ENCODE assay signal across 16 cellular contexts in the genomic region with DNA sequence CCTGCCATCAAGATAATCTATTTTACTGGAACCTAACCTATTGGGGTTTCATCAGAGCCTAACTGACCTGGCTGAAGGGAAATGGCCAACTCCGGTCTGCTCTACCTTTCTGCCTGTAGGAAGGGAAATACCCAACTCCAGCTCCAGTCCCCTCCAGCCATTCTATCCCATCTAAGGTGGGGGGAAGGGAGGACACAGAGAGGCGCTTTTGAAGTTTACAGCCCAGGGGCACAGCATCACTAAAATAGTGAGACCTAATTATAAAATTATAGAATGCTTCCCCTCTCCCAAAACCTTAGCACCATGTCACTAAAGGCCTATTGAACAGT.
"Had no signal": no experiment of that assay in that cellular context is flagged by ENCODE, and none has a peak within 500 bp of the region (broad histone marks: within the 10 kb centered on the region; RNA-seq: fewer than 3 reads in every experiment).

No MANE protein-coding gene starts in this region.

- H3K79me2 ChIP-seq: hepatocyte had no signal

- H3K4me1 ChIP-seq: body of pancreas, right lobe of liver, stomach, upper lobe of left lung had no signal

- H3K36me3 ChIP-seq: right lobe of liver, stomach, upper lobe of left lung had no signal

- H3K4me3 ChIP-seq: body of pancreas, hepatocyte, right lobe of liver, stomach had no signal

- H3K4me2 ChIP-seq: hepatocyte had no signal

- H3K4me3 Mint-ChIP-seq: activated CD4-positive, alpha-beta memory T cell treated with anti-CD3 and anti-CD28 coated beads, Interleukin-2, amount 10 ng/mL, durations not matched to agents 7 days and 5 days; activated naive CD8-positive, alpha-beta T cell treated with anti-CD3 and anti-CD28 coated beads, Interleukin-2, amount 10 ng/mL, durations not matched to agents 7 days and 5 days; effector memory CD8-positive, alpha-beta T cell; T-cell had no signal

- H3K9me3 ChIP-seq: body of pancreas, upper lobe of left lung had no signal

- H3K36me3 Mint-ChIP-seq: activated naive CD8-positive, alpha-beta T cell treated with anti-CD3 and anti-CD28 coated beads, Interleukin-2, amount 10 ng/mL, durations not matched to agents 7 days and 5 days; T-cell had no signal

- H3K9me3 Mint-ChIP-seq: activated CD4-positive, alpha-beta memory T cell treated with anti-CD3 and anti-CD28 coated beads, Interleukin-2, amount 10 ng/mL, durations not matched to agents 7 days and 5 days; effector memory CD8-positive, alpha-beta T cell; T-cell had no signal

- H3K27ac ChIP-seq: body of pancreas, foreskin keratinocyte, right lobe of liver, stomach had no signal

- DNase-seq: activated CD4-positive, alpha-beta memory T cell treated with anti-CD3 and anti-CD28 coated beads, Interleukin-2, amount 10 ng/mL, durations not matched to agents 7 days and 5 days; activated CD4-positive, alpha-beta T cell treated with anti-CD3 and anti-CD28 coated beads for 48 hours; activated CD4-positive, CD25-positive, alpha-beta regulatory T cell; activated naive CD4-positive, alpha-beta T cell treated with Interleukin-2 at 50 U/mL for 16 hours; activated naive CD8-positive, alpha-beta T cell treated with anti-CD3 and anti-CD28 coated beads, Interleukin-2, amount 10 ng/mL, durations not matched to agents 7 days and 5 days; activated T-cell treated with anti-CD3 and anti-CD28 coated beads, Interleukin-2, amount 50 U/mL, for 1 hour; body of pancreas; effector memory CD8-positive, alpha-beta T cell; foreskin keratinocyte; right lobe of liver; small intestine; stimulated activated CD4-positive, alpha-beta T cell treated with anti-CD3 and anti-CD28 coated beads, Interleukin-4, amount 100 ng/mL, for 1 hour; stomach; T-cell; upper lobe of left lung had no signal

- H3K27me3 Mint-ChIP-seq: effector memory CD8-positive, alpha-beta T cell had no signal

- ATAC-seq: body of pancreas; effector memory CD8-positive, alpha-beta T cell; foreskin keratinocyte; right lobe of liver; T-cell had no signal

- H3K27ac Mint-ChIP-seq: activated naive CD8-positive, alpha-beta T cell treated with anti-CD3 and anti-CD28 coated beads, Interleukin-2, amount 10 ng/mL, durations not matched to agents 7 days and 5 days; effector memory CD8-positive, alpha-beta T cell had no signal

- H3K27me3 ChIP-seq: body of pancreas, foreskin keratinocyte, hepatocyte, stomach, upper lobe of left lung had no signal

- H2AFZ ChIP-seq: hepatocyte had no signal

- H3K4me1 Mint-ChIP-seq: activated naive CD8-positive, alpha-beta T cell treated with anti-CD3 and anti-CD28 coated beads, Interleukin-2, amount 10 ng/mL, durations not matched to agents 7 days and 5 days had no signal
